ENCODE assay signal across 22 cellular contexts in genomic region chr5:134559672-134560071, GRCh38. TPM values are rescaled to one million over a fixed set of nuclear protein-coding genes. Genes with fewer than 3 reads are reported as not detected.
DNase-seq lines count a peak whose midpoint lies in the region; ATAC-seq and TF ChIP-seq lines count a peak whose summit lies in the region.
"Had no signal": no experiment of that assay in that cellular context is flagged by ENCODE, and none has a peak within 500 bp of the region (broad histone marks: within the 10 kb centered on the region; RNA-seq: fewer than 3 reads in every experiment).

No MANE protein-coding gene starts in this region.

- CTCF ChIA-PET in RWPE1 (lab: Yijun Ruan, JAX): interaction anchor here (0.5 to 1.4 kb wide), 2 partner anchors 32 to 343 kb away, joined by 3 to 6 read pairs; no protein-coding TSS in a partner anchor

- no peak for ATAC-seq in stimulated activated naive B cell treated with anti-CD40 and anti-IgM and Interleukin-4, amounts not matched to agents 10 μg/mL and 1 μg/mL and 100 μg/mL, for 72 hours (replicated peaks)
- ATAC-seq in HG03521 (IDR thresholded peaks at IDR 0.05; ENCODE audit: unreplicated experiment): no peak
- ATAC-seq: GM12878, Panc1, Right ventricle myocardium inferior had no signal

- intact Hi-C loops in left ventricle myocardium inferior (cut with micrococcal nuclease) (no loop called here), cardiac septum (cut with DNase I) (no loop called here)

- DNase-seq in left ventricle myocardium inferior (no peak), cardiac septum (ENCODE audit: low spot score) (no peak), RWPE1 (ENCODE audit: low spot score) (no peak), endodermal cell (no peak), OCI-M2 (lab: John Stamatoyannopoulos, UW; ENCODE audit: unreplicated experiment) (no peak), AG08395 (ENCODE audit: low spot score) (no peak)
- DNase-seq in stimulated activated naive B cell treated with anti-CD40 and anti-IgM and Interleukin-4, amounts not matched to agents 10 μg/mL and 1 μg/mL and 100 μg/mL, for 72 hours: no peak
- DNase-seq: AML-193; CD4-positive, CD25-positive, alpha-beta regulatory T cell; DMS79 treated with DMSO at 0.1 percent for 48 hours; HFFc6; Kasumi-1; MM.1S; NCI-H1105; NCI-H1694; NCI-H2227 treated with DMSO at 0.1 percent for 48 hours; NCI-H524 had no signal

- H3K9me3 ChIP-seq in left ventricle myocardium inferior (replicated peaks) (no peaks in the 10 kb centered on the region), endodermal cell (ENCODE audit: control insufficient read depth, low read length) (no peaks in the 10 kb centered on the region)

- no peaks in the 10 kb centered on the region for H3K4me1 Mint-ChIP-seq in endodermal cell
- H3K4me1 Mint-ChIP-seq in stimulated activated naive B cell treated with anti-CD40 and anti-IgM and Interleukin-4, amounts not matched to agents 10 μg/mL and 1 μg/mL and 100 μg/mL, for 72 hours: peaks cover 33 to 38% of the 10 kb centered on the region in 2 donors

- no peak overlapping the region for H3K4me3 ChIP-seq in left ventricle myocardium inferior
- H3K4me3 ChIP-seq in endodermal cell (ENCODE audit: low read length): no peak overlapping the region
- H3K4me3 ChIP-seq: GM12878 had no signal

- H3K27me3 Mint-ChIP-seq in endodermal cell (ENCODE audit: insufficient read depth): no peaks in the 10 kb centered on the region
- H3K27me3 Mint-ChIP-seq in stimulated activated naive B cell treated with anti-CD40 and anti-IgM and Interleukin-4, amounts not matched to agents 10 μg/mL and 1 μg/mL and 100 μg/mL, for 72 hours: no peaks in the 10 kb centered on the region
- H3K27me3 Mint-ChIP-seq: CD4-positive, CD25-positive, alpha-beta regulatory T cell had no signal

- H3K27ac ChIP-seq in left ventricle myocardium inferior (replicated peaks) (peak overlapping the region; percentile 11), RWPE1 (peak overlapping the region; percentile 2; the same call in 1 of the 2 replicates), endodermal cell (ENCODE audit: low read depth, low read length) (no peak overlapping the region)

- 89 to 95% methylated on average over 6 to 7 of the region's 7 CpGs for WGBS in endodermal cell (ENCODE audit: insufficient coverage in 1 of 2, insufficient read length in 1 of 2), 2 experiments

- peaks cover 59% of the 10 kb centered on the region for H3K36me3 ChIP-seq in left ventricle myocardium inferior
- H3K36me3 ChIP-seq in endodermal cell (ENCODE audit: control insufficient read depth, insufficient read depth, low read length): peaks cover 34% of the 10 kb centered on the region

- POLR2A ChIA-PET in RWPE1 (lab: Yijun Ruan, JAX; ENCODE audit: low non-redundant PET): no interaction called here

- no peak overlapping the region for H3K4me3 Mint-ChIP-seq in endodermal cell
- H3K4me3 Mint-ChIP-seq in stimulated activated naive B cell treated with anti-CD40 and anti-IgM and Interleukin-4, amounts not matched to agents 10 μg/mL and 1 μg/mL and 100 μg/mL, for 72 hours: no peak overlapping the region
- H3K4me3 Mint-ChIP-seq: HFFc6, IgD-negative memory B cell had no signal

- H3K4me1 ChIP-seq in left ventricle myocardium inferior (peaks cover 52% of the 10 kb centered on the region), endodermal cell (ENCODE audit: control insufficient read depth, insufficient read depth, low read length) (no peaks in the 10 kb centered on the region)

- TF ChIP-seq CTCF in left ventricle myocardium inferior (IDR thresholded peaks at IDR 0.05; ENCODE audit: borderline replicate concordance) (no peak), RWPE1 (conservative IDR thresholded peaks at IDR 0.05; ENCODE audit: low read depth) (no peak), endodermal cell (conservative IDR thresholded peaks at IDR 0.05) (no peak)

- H3K9me3 Mint-ChIP-seq in endodermal cell: no peaks in the 10 kb centered on the region
- H3K9me3 Mint-ChIP-seq in stimulated activated naive B cell treated with anti-CD40 and anti-IgM and Interleukin-4, amounts not matched to agents 10 μg/mL and 1 μg/mL and 100 μg/mL, for 72 hours: peaks cover 0 to 4% of the 10 kb centered on the region in 2 donors
- H3K9me3 Mint-ChIP-seq: CD4-positive, CD25-positive, alpha-beta regulatory T cell; HFFc6; IgD-negative memory B cell had no signal

- no peak overlapping the region for H3K9ac ChIP-seq in endodermal cell (ENCODE audit: extremely low read depth, low read length, poor library complexity, severe bottlenecking)

- peaks cover 56% of the 10 kb centered on the region for H3K36me3 Mint-ChIP-seq in endodermal cell (ENCODE audit: low read depth)
- H3K36me3 Mint-ChIP-seq in stimulated activated naive B cell treated with anti-CD40 and anti-IgM and Interleukin-4, amounts not matched to agents 10 μg/mL and 1 μg/mL and 100 μg/mL, for 72 hours: peaks cover 47 to 67% of the 10 kb centered on the region in 2 donors
- H3K36me3 Mint-ChIP-seq: IgD-negative memory B cell had no signal

- H3K27me3 ChIP-seq in left ventricle myocardium inferior (ENCODE audit: low read depth) (no peaks in the 10 kb centered on the region), endodermal cell (ENCODE audit: control insufficient read depth, insufficient read depth, low read length, poor library complexity, severe bottlenecking) (no peaks in the 10 kb centered on the region)

- H3K27ac Mint-ChIP-seq in endodermal cell: peak overlapping the region; percentile 26
- peak overlapping the region; percentile 31 for H3K27ac Mint-ChIP-seq in stimulated activated naive B cell treated with anti-CD40 and anti-IgM and Interleukin-4, amounts not matched to agents 10 μg/mL and 1 μg/mL and 100 μg/mL, for 72 hours
- H3K27ac Mint-ChIP-seq: CD4-positive, CD25-positive, alpha-beta regulatory T cell; HFFc6 had no signal

RNA-seq across cellular contexts. Expression of gene JADE2, which starts 34.2 kb away (rescaled TPM):
- total RNA-seq in left ventricle myocardium inferior: 26.3 TPM
- total RNA-seq in cardiac septum: 25.7 TPM
- 10 to 100 TPM; 33.9 to 51.9 TPM for total RNA-seq in endodermal cell
- 4.3 TPM for polyA plus RNA-seq in endodermal cell (2013, experiment 1 of 2)
- polyA plus RNA-seq in endodermal cell (2013, experiment 2 of 2): 4.5 TPM
